In genomic region chr4:83334425-83335241, GRCh38 we compare ENCODE assay signal across 1 cellular context.
TF ChIP-seq lines count a peak whose summit lies in the region.

Gene HPSE (minus strand): TSS chr4:83334848. CDS start chr4:83334782, 66 bp downstream.

TF ChIP-seq in HEK293, 187 proteins besides CTCF, POLR2A, EP300 and RAD21 (continued from another document):
- no peak for TF ChIP-seq PRDM2 (tag by site-specific recombination; IDR thresholded peaks at IDR 0.05; ENCODE audit: borderline replicate concordance)
- TF ChIP-seq MYNN (tag by site-specific recombination; IDR thresholded peaks at IDR 0.05; ENCODE audit: borderline replicate concordance) = no peak
- peak; percentile 60; the same call in 1 of the 2 replicates for TF ChIP-seq ZNF610 (tag by site-specific recombination; IDR thresholded peaks at IDR 0.05; ENCODE audit: borderline replicate concordance)
- TF ChIP-seq WT1 (tag by site-specific recombination; IDR thresholded peaks at IDR 0.05) = peak; percentile 85
- no peak for TF ChIP-seq HOXC10 (CRISPR knock-in tag; IDR thresholded peaks at IDR 0.05)
- no peak for TF ChIP-seq ZNF112 (tag by site-specific recombination; IDR thresholded peaks at IDR 0.05)
- peak; percentile 97 for TF ChIP-seq ZBTB20 (tag by site-specific recombination; IDR thresholded peaks at IDR 0.05)
- TF ChIP-seq, protein P1, sequence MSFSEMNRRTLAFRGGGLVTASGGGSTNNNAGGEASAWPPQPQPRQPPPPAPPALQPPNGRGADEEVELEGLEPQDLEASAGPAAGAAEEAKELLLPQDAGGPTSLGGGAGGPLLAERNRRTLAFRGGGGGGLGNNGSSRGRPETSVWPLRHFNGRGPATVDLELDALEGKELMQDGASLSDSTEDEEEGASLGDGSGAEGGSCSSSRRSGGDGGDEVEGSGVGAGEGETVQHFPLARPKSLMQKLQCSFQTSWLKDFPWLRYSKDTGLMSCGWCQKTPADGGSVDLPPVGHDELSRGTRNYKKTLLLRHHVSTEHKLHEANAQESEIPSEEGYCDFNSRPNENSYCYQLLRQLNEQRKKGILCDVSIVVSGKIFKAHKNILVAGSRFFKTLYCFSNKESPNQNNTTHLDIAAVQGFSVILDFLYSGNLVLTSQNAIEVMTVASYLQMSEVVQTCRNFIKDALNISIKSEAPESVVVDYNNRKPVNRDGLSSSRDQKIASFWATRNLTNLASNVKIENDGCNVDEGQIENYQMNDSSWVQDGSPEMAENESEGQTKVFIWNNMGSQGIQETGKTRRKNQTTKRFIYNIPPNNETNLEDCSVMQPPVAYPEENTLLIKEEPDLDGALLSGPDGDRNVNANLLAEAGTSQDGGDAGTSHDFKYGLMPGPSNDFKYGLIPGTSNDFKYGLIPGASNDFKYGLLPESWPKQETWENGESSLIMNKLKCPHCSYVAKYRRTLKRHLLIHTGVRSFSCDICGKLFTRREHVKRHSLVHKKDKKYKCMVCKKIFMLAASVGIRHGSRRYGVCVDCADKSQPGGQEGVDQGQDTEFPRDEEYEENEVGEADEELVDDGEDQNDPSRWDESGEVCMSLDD (tag by site-specific recombination; IDR thresholded peaks at IDR 0.05) = peak; percentile 45; the same call in 1 of the 2 replicates
- no peak for TF ChIP-seq SCRT1 (tag by site-specific recombination; IDR thresholded peaks at IDR 0.05; ENCODE audit: borderline replicate concordance)
- no peak for TF ChIP-seq ZNF350 (tag by site-specific recombination; IDR thresholded peaks at IDR 0.05)
- TF ChIP-seq ZNF19 (tag by site-specific recombination; IDR thresholded peaks at IDR 0.05; ENCODE audit: low read depth) = no peak
- TF ChIP-seq, protein P2, sequence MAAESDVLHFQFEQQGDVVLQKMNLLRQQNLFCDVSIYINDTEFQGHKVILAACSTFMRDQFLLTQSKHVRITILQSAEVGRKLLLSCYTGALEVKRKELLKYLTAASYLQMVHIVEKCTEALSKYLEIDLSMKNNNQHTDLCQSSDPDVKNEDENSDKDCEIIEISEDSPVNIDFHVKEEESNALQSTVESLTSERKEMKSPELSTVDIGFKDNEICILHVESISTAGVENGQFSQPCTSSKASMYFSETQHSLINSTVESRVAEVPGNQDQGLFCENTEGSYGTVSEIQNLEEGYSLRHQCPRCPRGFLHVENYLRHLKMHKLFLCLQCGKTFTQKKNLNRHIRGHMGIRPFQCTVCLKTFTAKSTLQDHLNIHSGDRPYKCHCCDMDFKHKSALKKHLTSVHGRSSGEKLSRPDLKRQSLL (tag by site-specific recombination; IDR thresholded peaks at IDR 0.05) = peak; percentile 80
- no peak for TF ChIP-seq BCL6B (tag by site-specific recombination; IDR thresholded peaks at IDR 0.05)
- no peak for TF ChIP-seq ZNF302 (tag by site-specific recombination; IDR thresholded peaks at IDR 0.05; ENCODE audit: low read depth)
- TF ChIP-seq OSR2 (tag by site-specific recombination; IDR thresholded peaks at IDR 0.05) = no peak
- no peak for TF ChIP-seq ZNF558 (tag by site-specific recombination; IDR thresholded peaks at IDR 0.05)
- TF ChIP-seq, protein P3, sequence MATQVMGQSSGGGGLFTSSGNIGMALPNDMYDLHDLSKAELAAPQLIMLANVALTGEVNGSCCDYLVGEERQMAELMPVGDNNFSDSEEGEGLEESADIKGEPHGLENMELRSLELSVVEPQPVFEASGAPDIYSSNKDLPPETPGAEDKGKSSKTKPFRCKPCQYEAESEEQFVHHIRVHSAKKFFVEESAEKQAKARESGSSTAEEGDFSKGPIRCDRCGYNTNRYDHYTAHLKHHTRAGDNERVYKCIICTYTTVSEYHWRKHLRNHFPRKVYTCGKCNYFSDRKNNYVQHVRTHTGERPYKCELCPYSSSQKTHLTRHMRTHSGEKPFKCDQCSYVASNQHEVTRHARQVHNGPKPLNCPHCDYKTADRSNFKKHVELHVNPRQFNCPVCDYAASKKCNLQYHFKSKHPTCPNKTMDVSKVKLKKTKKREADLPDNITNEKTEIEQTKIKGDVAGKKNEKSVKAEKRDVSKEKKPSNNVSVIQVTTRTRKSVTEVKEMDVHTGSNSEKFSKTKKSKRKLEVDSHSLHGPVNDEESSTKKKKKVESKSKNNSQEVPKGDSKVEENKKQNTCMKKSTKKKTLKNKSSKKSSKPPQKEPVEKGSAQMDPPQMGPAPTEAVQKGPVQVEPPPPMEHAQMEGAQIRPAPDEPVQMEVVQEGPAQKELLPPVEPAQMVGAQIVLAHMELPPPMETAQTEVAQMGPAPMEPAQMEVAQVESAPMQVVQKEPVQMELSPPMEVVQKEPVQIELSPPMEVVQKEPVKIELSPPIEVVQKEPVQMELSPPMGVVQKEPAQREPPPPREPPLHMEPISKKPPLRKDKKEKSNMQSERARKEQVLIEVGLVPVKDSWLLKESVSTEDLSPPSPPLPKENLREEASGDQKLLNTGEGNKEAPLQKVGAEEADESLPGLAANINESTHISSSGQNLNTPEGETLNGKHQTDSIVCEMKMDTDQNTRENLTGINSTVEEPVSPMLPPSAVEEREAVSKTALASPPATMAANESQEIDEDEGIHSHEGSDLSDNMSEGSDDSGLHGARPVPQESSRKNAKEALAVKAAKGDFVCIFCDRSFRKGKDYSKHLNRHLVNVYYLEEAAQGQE (tag by site-specific recombination; IDR thresholded peaks at IDR 0.05) = no peak
- no peak for TF ChIP-seq TRIM28 (IDR thresholded peaks at IDR 0.05; ENCODE audit: borderline replicate concordance, low read length)
- no peak for TF ChIP-seq RBAK (tag by site-specific recombination; IDR thresholded peaks at IDR 0.05)
- no peak for TF ChIP-seq ZNF626 (tag by site-specific recombination; IDR thresholded peaks at IDR 0.05)
- no peak for TF ChIP-seq ZNF624 (tag by site-specific recombination; IDR thresholded peaks at IDR 0.05)
- TF ChIP-seq, protein P4, sequence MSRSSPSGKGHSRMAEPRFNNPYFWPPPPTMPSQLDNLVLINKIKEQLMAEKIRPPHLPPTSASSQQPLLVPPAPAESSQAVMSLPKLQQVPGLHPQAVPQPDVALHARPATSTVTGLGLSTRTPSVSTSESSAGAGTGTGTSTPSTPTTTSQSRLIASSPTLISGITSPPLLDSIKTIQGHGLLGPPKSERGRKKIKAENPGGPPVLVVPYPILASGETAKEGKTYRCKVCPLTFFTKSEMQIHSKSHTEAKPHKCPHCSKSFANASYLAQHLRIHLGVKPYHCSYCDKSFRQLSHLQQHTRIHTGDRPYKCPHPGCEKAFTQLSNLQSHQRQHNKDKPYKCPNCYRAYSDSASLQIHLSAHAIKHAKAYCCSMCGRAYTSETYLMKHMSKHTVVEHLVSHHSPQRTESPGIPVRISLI (tag by site-specific recombination; IDR thresholded peaks at IDR 0.05) = no peak
- no peak for TF ChIP-seq ZNF830 (tag by site-specific recombination; IDR thresholded peaks at IDR 0.05; ENCODE audit: low read depth)
- TF ChIP-seq ZNF596 (tag by site-specific recombination; IDR thresholded peaks at IDR 0.05) = no peak
- TF ChIP-seq ZNF24 (tag by site-specific recombination; IDR thresholded peaks at IDR 0.05) = peak; percentile 52; the same call in 1 of the 2 replicates
- no peak for TF ChIP-seq ZNF184 (tag by site-specific recombination; IDR thresholded peaks at IDR 0.05)
- TF ChIP-seq ZNF174 (tag by site-specific recombination; IDR thresholded peaks at IDR 0.05) = no peak
- TF ChIP-seq ZNF777 (tag by site-specific recombination; IDR thresholded peaks at IDR 0.05; ENCODE audit: borderline replicate concordance) = no peak
- TF ChIP-seq ZNF701 (tag by site-specific recombination; IDR thresholded peaks at IDR 0.05) = no peak
- TF ChIP-seq GLIS1 (tag by site-specific recombination; IDR thresholded peaks at IDR 0.05) = peak; percentile 95
- no peak for TF ChIP-seq ZNF645 (tag by site-specific recombination; IDR thresholded peaks at IDR 0.05)
- TF ChIP-seq ZNF202 (tag by site-specific recombination; IDR thresholded peaks at IDR 0.05; ENCODE audit: borderline replicate concordance) = no peak
- no peak for TF ChIP-seq INSM2 (tag by site-specific recombination; IDR thresholded peaks at IDR 0.05)
- no peak for TF ChIP-seq ZNF121 (tag by site-specific recombination; IDR thresholded peaks at IDR 0.05)
- TF ChIP-seq ZNF707 (tag by site-specific recombination; IDR thresholded peaks at IDR 0.05) = no peak
- no peak for TF ChIP-seq ZFP69B (tag by site-specific recombination; IDR thresholded peaks at IDR 0.05)
- no peak for TF ChIP-seq ZNF26 (tag by site-specific recombination; IDR thresholded peaks at IDR 0.05)
